In the genomic region with DNA sequence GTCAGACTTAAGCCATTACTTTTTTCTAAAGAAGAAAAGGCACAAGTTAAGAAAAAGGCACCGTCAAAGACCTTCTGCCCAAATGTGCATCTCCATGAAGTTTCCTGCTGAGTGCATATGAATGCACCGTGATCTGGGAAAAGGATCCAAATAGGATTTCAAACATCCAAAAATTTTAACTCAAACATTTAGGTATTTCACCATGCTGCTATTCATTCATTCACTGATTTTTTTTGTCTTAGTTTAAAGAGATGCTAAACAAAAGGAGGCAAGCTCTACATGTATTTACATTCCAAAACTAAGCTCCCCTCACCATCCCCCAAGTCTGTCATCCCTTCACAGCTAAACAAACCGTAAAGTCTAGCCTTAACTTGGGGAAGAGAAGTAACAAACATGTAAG, we compare ENCODE assay signal across 14 cellular contexts.
DNase-seq lines count a peak whose midpoint lies in the region.
"Had no signal": no experiment of that assay in that cellular context is flagged by ENCODE, and none has a peak within 500 bp of the region (broad histone marks: within the 10 kb centered on the region; RNA-seq: fewer than 3 reads in every experiment).

No MANE protein-coding gene starts in this region.

- H3K27me3 ChIP-seq in H7 (ENCODE audit: control insufficient read depth, insufficient read depth, low read length) (no peaks in the 10 kb centered on the region), adipocyte (replicated peaks; ENCODE audit: control insufficient read depth, insufficient read depth, low read length) (no peaks in the 10 kb centered on the region), iPS-18a (ENCODE audit: control insufficient read depth, insufficient read depth, low read length) (no peaks in the 10 kb centered on the region), neuronal stem cell (ENCODE audit: control insufficient read depth in 3 of 3, insufficient read depth in 3 of 3, low read depth in 1 of 3, low read length in 3 of 3) (no peaks in the 10 kb centered on the region)

- H3K14ac ChIP-seq in neuronal stem cell (ENCODE audit: low read length): no peak overlapping the region

- H3K23ac ChIP-seq in neuronal stem cell (ENCODE audit: low read depth, low read length, poor library complexity): no peak overlapping the region

- peaks cover 7% of the 10 kb centered on the region for H3K9me3 ChIP-seq in adipocyte (ENCODE audit: control insufficient read depth, low read length)
- H3K9me3 ChIP-seq in iPS-18a (ENCODE audit: control insufficient read depth, low read depth, low read length): peaks cover 8% of the 10 kb centered on the region
- peaks cover 2 to 14% of the 10 kb centered on the region in 2 donors for H3K9me3 ChIP-seq in neuronal stem cell (replicated peaks in 1 of 2; ENCODE audit: control insufficient read depth in 2 of 2, insufficient read depth in 1 of 2, low read depth in 1 of 2, low read length in 2 of 2)

- H3K36me3 ChIP-seq in H7 (replicated peaks; ENCODE audit: control insufficient read depth, insufficient read depth, low read length) (no peaks in the 10 kb centered on the region), adipocyte (ENCODE audit: control insufficient read depth, insufficient read depth, low read length, severe bottlenecking) (no peaks in the 10 kb centered on the region), iPS-18a (ENCODE audit: control insufficient read depth, low read depth, low read length) (no peaks in the 10 kb centered on the region), neuronal stem cell (replicated peaks in 1 of 2; ENCODE audit: control insufficient read depth in 2 of 2, insufficient read depth in 2 of 2, low read length in 2 of 2) (no peaks in the 10 kb centered on the region)

- H4K91ac ChIP-seq in neuronal stem cell (ENCODE audit: low read depth, low read length, poor library complexity): no peak overlapping the region

- no peak overlapping the region for H2BK5ac ChIP-seq in neuronal stem cell (ENCODE audit: low read length)

- H2BK15ac ChIP-seq in neuronal stem cell (ENCODE audit: low read length): no peak overlapping the region

- WGBS in neuronal stem cell (ENCODE audit: extremely low coverage in 2 of 2, insufficient read length in 2 of 2, insufficient replicate concordance in 1 of 2), 2 donors: no CpG with 5 or more reads among the region's 3 CpGs

- H3K4me3 ChIP-seq in H7 (ENCODE audit: insufficient read depth, low read depth, low read length) (no peak overlapping the region), adipocyte (ENCODE audit: low read length) (no peak overlapping the region), iPS-18a (ENCODE audit: low read length) (peak overlapping the region; percentile 56), neuronal stem cell (ENCODE audit: low read length in 2 of 2) (no peak overlapping the region)
- H3K4me3 ChIP-seq: SK-N-MC had no signal

- no peak overlapping the region for H2BK12ac ChIP-seq in neuronal stem cell (ENCODE audit: low read length)

- no peak overlapping the region for H2AK5ac ChIP-seq in neuronal stem cell (ENCODE audit: low read depth, low read length)

- DNase-seq in H7 (peak; percentile 49), adipocyte (ENCODE audit: low read depth) (peak; percentile 10), neuronal stem cell (ENCODE audit: low spot score) (peak; percentile 51), NCI-H2171 (lab: John Stamatoyannopoulos, UW) (no peak)
- DNase-seq in activated T-cell treated with anti-CD3 and anti-CD28 coated beads, Interleukin-2, amount 50 U/mL, for 1 hour: no peak
- DNase-seq in stimulated activated CD4-positive, alpha-beta T cell treated with anti-CD3 and anti-CD28 coated beads, Interleukin-4, amount 100 ng/mL, for 4 hours: no peak
- DNase-seq: CD8-positive, alpha-beta T cell; NCI-H1092 treated with DMSO at 0.1 percent for 48 hours; NCI-H1694; NCI-H2107; NCI-H774 had no signal

- H2AFZ ChIP-seq in neuronal stem cell (ENCODE audit: low read length): peak overlapping the region; percentile 5

- no peak overlapping the region for H3K18ac ChIP-seq in neuronal stem cell (ENCODE audit: low read length)

- H3K4me1 ChIP-seq in adipocyte (ENCODE audit: control insufficient read depth, insufficient read depth, low read length): peaks cover 19% of the 10 kb centered on the region
- peaks cover 60% of the 10 kb centered on the region for H3K4me1 ChIP-seq in iPS-18a (ENCODE audit: control insufficient read depth, low read depth, low read length)
- H3K4me1 ChIP-seq in neuronal stem cell (ENCODE audit: control insufficient read depth in 2 of 2, insufficient read depth in 1 of 2, low read depth in 1 of 2, low read length in 2 of 2): peaks cover 16 to 40% of the 10 kb centered on the region in 2 donors

- H3K9ac ChIP-seq in adipocyte (ENCODE audit: low read length) (no peak overlapping the region), iPS-18a (ENCODE audit: low read length) (peak overlapping the region; percentile 51), neuronal stem cell (ENCODE audit: low read depth, low read length, poor library complexity) (no peak overlapping the region)
- H3K9ac ChIP-seq: KMS-11 had no signal

- H3K79me1 ChIP-seq in neuronal stem cell (ENCODE audit: low read depth, low read length): no peaks in the 10 kb centered on the region

- no peak overlapping the region for H2BK120ac ChIP-seq in neuronal stem cell (ENCODE audit: low read depth, low read length)

- no peak overlapping the region for H4K8ac ChIP-seq in neuronal stem cell (ENCODE audit: low read depth, low read length)

- H3K4me2 ChIP-seq in neuronal stem cell (ENCODE audit: insufficient read depth, low read length, poor library complexity, severe bottlenecking): no peak overlapping the region
- H3K4me2 ChIP-seq: KMS-11 had no signal

- H3K27ac ChIP-seq in iPS-18a (ENCODE audit: low read length) (peak overlapping the region; percentile 98), neuronal stem cell (replicated peaks; ENCODE audit: low read length) (peak overlapping the region; percentile 73)
- H3K27ac ChIP-seq: KMS-11, SK-N-MC had no signal

- H3K4ac ChIP-seq in neuronal stem cell (ENCODE audit: low read length): no peak overlapping the region

Comparison
In these comparisons a context has a peak if more than half of its experiments do, and no peak if none do; other contexts are left out.
1. DNase-seq: peak in H7 (single experiment), adipocyte (single experiment) and neuronal stem cell (single experiment); none in NCI-H2171 (single experiment), activated T-cell treated with anti-CD3 and anti-CD28 coated beads, Interleukin-2, amount 50 U/mL, for 1 hour (single experiment) and stimulated activated CD4-positive, alpha-beta T cell treated with anti-CD3 and anti-CD28 coated beads, Interleukin-4, amount 100 ng/mL, for 4 hours (0 of 2).